In genomic region chr14:44966601-44967336, GRCh38 we compare ENCODE assay signal across 8 cellular contexts. TPM values are rescaled to one million over a fixed set of nuclear protein-coding genes. Genes with fewer than 3 reads are reported as not detected.
DNase-seq lines count a peak whose midpoint lies in the region; TF ChIP-seq lines count a peak whose summit lies in the region.

No MANE protein-coding gene starts in this region.

- TF ChIP-seq CTCF in Calu3 (IDR thresholded peaks at IDR 0.05; ENCODE audit: unreplicated experiment) (no peak), KMS-11 (conservative IDR thresholded peaks at IDR 0.05; ENCODE audit: low read depth, low read length) (no peak), neural progenitor cell (IDR thresholded peaks at IDR 0.05) (no peak)

- H3K4me1 ChIP-seq in KMS-11 (ENCODE audit: low read depth, poor library complexity, severe bottlenecking), result peaks cover 22% of the 10 kb centered on the region
- peaks cover 20 to 30% of the 10 kb centered on the region in 2 donors for H3K4me1 ChIP-seq in duodenal mucosa (ENCODE audit: control insufficient read depth in 1 of 2, insufficient read depth in 2 of 2, low read length in 2 of 2)
- peaks cover 13% of the 10 kb centered on the region for H3K4me1 ChIP-seq in neural progenitor cell

- H3K79me2 ChIP-seq in KMS-11 (ENCODE audit: insufficient read depth, low read depth) (peaks cover 72% of the 10 kb centered on the region), neural progenitor cell (ENCODE audit: low read depth) (peaks cover 95% of the 10 kb centered on the region)

- H3K9ac ChIP-seq in KMS-11 (no peak overlapping the region), duodenal mucosa (ENCODE audit: low read depth in 1 of 2, low read length in 2 of 2) (no peak overlapping the region), neural progenitor cell (no peak overlapping the region)

- H3K27me3 Mint-ChIP-seq in Calu3 (ENCODE audit: unreplicated experiment), result no peaks in the 10 kb centered on the region
- H3K27me3 Mint-ChIP-seq in neural progenitor cell (ENCODE audit: insufficient read depth, low read depth), result no peaks in the 10 kb centered on the region

- no peak overlapping the region for H2AFZ ChIP-seq in KMS-11 (ENCODE audit: low read depth)
- no peak overlapping the region for H2AFZ ChIP-seq in neural progenitor cell (replicated peaks)

- peaks cover 15% of the 10 kb centered on the region for H3F3A ChIP-seq in neural progenitor cell (ENCODE audit: low read depth)

- no peak for DNase-seq in Calu3
- DNase-seq in neural progenitor cell (ENCODE audit: low spot score), result peak; percentile 2
- DNase-seq in NCI-H1436 (lab: John Stamatoyannopoulos, UW), result no peak
- no peak for DNase-seq in NCI-H1694 treated with DMSO at 0.1 percent for 48 hours (lab: John Stamatoyannopoulos, UW)
- no peak for DNase-seq in cerebellum (ENCODE audit: low spot score)
- DNase-seq in stimulated activated CD4-positive, alpha-beta T cell treated with anti-CD3 and anti-CD28 coated beads, Interleukin-2, amount 100 ng/mL, for 48 hours, result no peak

- no peak overlapping the region for H3K27ac ChIP-seq in KMS-11
- no peak overlapping the region for H3K27ac ChIP-seq in duodenal mucosa (ENCODE audit: low read depth, low read length)
- H3K27ac ChIP-seq in neural progenitor cell, result no peak overlapping the region

- H3K4me3 Mint-ChIP-seq in Calu3 (ENCODE audit: low read depth, unreplicated experiment), result peak overlapping the region; percentile 51
- peak overlapping the region; percentile 69 for H3K4me3 Mint-ChIP-seq in neural progenitor cell

- no TSS peak for BruUV-seq in Calu3 (replicated peaks; lab: Mats Ljungman, UMichigan)

- CTCF ChIA-PET in Calu3 (lab: Charles Lee), result no interaction called here

- H3K4me3 ChIP-seq in KMS-11 (IDR thresholded peaks at IDR 0.05; ENCODE audit: insufficient read depth, low read depth, low read length) (no peak overlapping the region), duodenal mucosa (ENCODE audit: low read depth in 1 of 2, low read length in 2 of 2) (peak overlapping the region; percentile 28 to 65), neural progenitor cell (peak overlapping the region; percentile 40)

- H3K27ac Mint-ChIP-seq in Calu3 (ENCODE audit: unreplicated experiment) (peak overlapping the region; percentile 0), neural progenitor cell (no peak overlapping the region)

- H3K36me3 ChIP-seq in KMS-11 (ENCODE audit: insufficient read depth) (no peaks in the 10 kb centered on the region), duodenal mucosa (ENCODE audit: control insufficient read depth in 1 of 2, insufficient read depth in 2 of 2, low read length in 2 of 2) (no peaks in the 10 kb centered on the region), neural progenitor cell (no peaks in the 10 kb centered on the region)

- H3K36me3 Mint-ChIP-seq in Calu3 (ENCODE audit: insufficient read depth, unreplicated experiment), result peaks cover 10% of the 10 kb centered on the region
- peaks cover 57% of the 10 kb centered on the region for H3K36me3 Mint-ChIP-seq in neural progenitor cell

- peak overlapping the region; percentile 59 for H3K4me2 ChIP-seq in KMS-11
- peak overlapping the region; percentile 99 for H3K4me2 ChIP-seq in neural progenitor cell

- H4K20me1 ChIP-seq in KMS-11 (ENCODE audit: insufficient read depth) (no peaks in the 10 kb centered on the region), neural progenitor cell (ENCODE audit: low read depth) (peaks cover 27% of the 10 kb centered on the region)

- intact Hi-C loops in Calu3 (cut with micrococcal nuclease; ENCODE audit: unreplicated experiment), result no loop called here

- H3K9me3 Mint-ChIP-seq in Calu3 (ENCODE audit: low read depth, unreplicated experiment) (peaks cover 6% of the 10 kb centered on the region), neural progenitor cell (peaks cover 73% of the 10 kb centered on the region)

- H3K27me3 ChIP-seq in KMS-11 (ENCODE audit: insufficient read depth, low read depth) (no peaks in the 10 kb centered on the region), duodenal mucosa (ENCODE audit: control insufficient read depth in 1 of 2, insufficient read depth in 2 of 2, low read length in 2 of 2) (no peaks in the 10 kb centered on the region), neural progenitor cell (no peaks in the 10 kb centered on the region)

- peaks cover 55% of the 10 kb centered on the region for H3K4me1 Mint-ChIP-seq in Calu3 (ENCODE audit: low read depth, unreplicated experiment)
- peaks cover 18% of the 10 kb centered on the region for H3K4me1 Mint-ChIP-seq in neural progenitor cell

- H3K9me3 ChIP-seq in duodenal mucosa (ENCODE audit: control insufficient read depth in 1 of 2, low read length in 2 of 2) (peaks cover 0 to 6% of the 10 kb centered on the region in 2 donors), neural progenitor cell (ENCODE audit: low read depth) (no peaks in the 10 kb centered on the region)

RNA-seq across cellular contexts. Expression of gene TOGARAM1, which starts 4.8 kb away (rescaled TPM):
- 15.1 TPM in 2 replicates for total RNA-seq in Calu3 (2022)
- total RNA-seq in neural progenitor cell (ENCODE audit: low replicate concordance), result 16.2 and 23.1 TPM in 2 replicates
- total RNA-seq in cerebellum, result 53.8 TPM

RNA-seq across cellular contexts. Expression of gene KLHL28, which starts 5.0 kb away (rescaled TPM):
- total RNA-seq in Calu3 (2022) (10.1 and 10.7 TPM in 2 replicates), neural progenitor cell (ENCODE audit: low replicate concordance) (14.8 and 21.8 TPM in 2 replicates), cerebellum (36.3 TPM)
